2 cellular contexts compared by ENCODE assay signal in genomic region chr5:40754381-40755092, GRCh38.
TF ChIP-seq lines count a peak whose summit lies in the region.

No MANE protein-coding gene starts in this region.

TF ChIP-seq in H1, 55 proteins besides CTCF, POLR2A, EP300 and RAD21:
- TF ChIP-seq SUZ12 (IDR thresholded peaks at IDR 0.05; ENCODE audit: low read length), result no peak
- TF ChIP-seq RNF2 (IDR thresholded peaks at IDR 0.05; ENCODE audit: borderline replicate concordance, low read depth, low read length, missing control alignments, poor library complexity, severe bottlenecking), result no peak
- no peak for TF ChIP-seq KDM4A (IDR thresholded peaks at IDR 0.05; ENCODE audit: low read depth, low read length, severe bottlenecking)
- no peak for TF ChIP-seq USF2 (IDR thresholded peaks at IDR 0.05; ENCODE audit: low read length)
- no peak for TF ChIP-seq SIRT6 (IDR thresholded peaks at IDR 0.05; ENCODE audit: low read length)
- no peak for TF ChIP-seq CHD2 (IDR thresholded peaks at IDR 0.05; ENCODE audit: low read length)
- TF ChIP-seq RBBP5 (IDR thresholded peaks at IDR 0.05; ENCODE audit: borderline replicate concordance, low read depth, low read length), result no peak

TF ChIP-seq in GM12891, 5 proteins besides CTCF, POLR2A, EP300 and RAD21:
- no peak for TF ChIP-seq PAX5 (IDR thresholded peaks at IDR 0.05; ENCODE audit: insufficient read depth, low read length, severe bottlenecking)
- no peak for TF ChIP-seq POLR2AphosphoS5 (IDR thresholded peaks at IDR 0.05; ENCODE audit: low read depth, low read length)
- TF ChIP-seq TAF1 (IDR thresholded peaks at IDR 0.05; ENCODE audit: low read depth, low read length), result no peak
- no peak for TF ChIP-seq SPI1 (IDR thresholded peaks at IDR 0.05; ENCODE audit: low read depth, low read length)
- TF ChIP-seq POU2F2 (IDR thresholded peaks at IDR 0.05; ENCODE audit: low read depth, low read length), result no peak
TF ChIP-seq in GM12891: peak in this region for 0.
